ENCODE assay signal across 11 cellular contexts in the genomic region with DNA sequence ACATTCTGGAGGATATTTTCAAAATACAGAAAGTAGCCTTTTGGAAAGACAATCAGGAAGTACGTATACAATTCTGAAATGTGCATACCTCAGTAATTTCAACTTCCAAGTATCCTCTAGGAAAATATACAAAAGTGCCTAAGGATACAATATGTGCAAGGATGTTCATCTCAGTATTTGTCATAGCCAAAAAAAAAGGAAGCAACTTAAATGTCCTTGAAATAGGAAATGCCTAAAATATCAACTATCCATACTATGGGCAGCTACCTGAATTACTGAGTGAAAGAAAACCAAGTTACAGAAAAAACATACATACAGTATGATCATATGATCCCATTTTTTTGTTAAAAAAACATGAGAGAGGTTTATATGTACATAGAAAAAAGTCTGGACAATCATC. TPM values are rescaled to one million over a fixed set of nuclear protein-coding genes. Genes with fewer than 3 reads are reported as not detected.
DNase-seq lines count a peak whose midpoint lies in the region; ATAC-seq and TF ChIP-seq lines count a peak whose summit lies in the region.
"Had no signal": no experiment of that assay in that cellular context is flagged by ENCODE, and none has a peak within 500 bp of the region (broad histone marks: within the 10 kb centered on the region; RNA-seq: fewer than 3 reads in every experiment).

No MANE protein-coding gene starts in this region.

- peak overlapping the region; percentile 99 for H3K4me3 Mint-ChIP-seq in activated T-helper 2 cell treated with anti-CD3 and anti-CD28 coated beads, Interferon-gamma antibody, Interleukin-2, Interleukin-4, amounts not matched to agents 10 μg/mL and 5 μg/mL and 100 μg/mL, durations not matched to agents 14 hours and 24 hours and 36 hours (ENCODE audit: low read depth)
- H3K4me3 Mint-ChIP-seq in natural killer cell, result peak overlapping the region; percentile 99

- H4K91ac ChIP-seq in neuronal stem cell (ENCODE audit: low read depth, low read length, poor library complexity), result no peak overlapping the region

- peaks cover 5% of the 10 kb centered on the region for H3K79me1 ChIP-seq in neuronal stem cell (ENCODE audit: low read depth, low read length)

- peak; percentile 46 for DNase-seq in NOMO-1 treated with DMSO at 0.1 percent for 48 hours (lab: John Stamatoyannopoulos, UW; ENCODE audit: unreplicated experiment)
- no peak for DNase-seq in NOMO-1 treated with dmso at 0.1 percent for 144 hours (lab: John Stamatoyannopoulos, UW; ENCODE audit: unreplicated experiment)
- no peak for DNase-seq in activated T-helper 2 cell treated with anti-CD3 and anti-CD28 coated beads, Interferon-gamma antibody, Interleukin-2, Interleukin-4, amounts not matched to agents 10 μg/mL and 5 μg/mL and 100 μg/mL, durations not matched to agents 14 hours and 24 hours and 36 hours (ENCODE audit: low spot score)
- no peak for DNase-seq in natural killer cell
- no peak for DNase-seq in neuronal stem cell (ENCODE audit: low spot score)
- DNase-seq in colonic mucosa, result no peak
- DNase-seq: 8988T; stimulated activated CD4-positive, alpha-beta T cell treated with anti-CD3 and anti-CD28 coated beads, Interleukin-2, amount 100 ng/mL, for 48 hours; testis had no signal

- H3K27me3 ChIP-seq in HUES64 (ENCODE audit: insufficient read depth, low read length) (no peaks in the 10 kb centered on the region), neuronal stem cell (ENCODE audit: control insufficient read depth in 3 of 3, insufficient read depth in 3 of 3, low read depth in 1 of 3, low read length in 3 of 3) (no peaks in the 10 kb centered on the region), colonic mucosa (no peaks in the 10 kb centered on the region)
- H3K27me3 ChIP-seq: testis had no signal

- peaks cover 54% of the 10 kb centered on the region for H3K4me1 Mint-ChIP-seq in activated T-helper 2 cell treated with anti-CD3 and anti-CD28 coated beads, Interferon-gamma antibody, Interleukin-2, Interleukin-4, amounts not matched to agents 10 μg/mL and 5 μg/mL and 100 μg/mL, durations not matched to agents 14 hours and 24 hours and 36 hours (ENCODE audit: low read depth)
- peaks cover 30 to 33% of the 10 kb centered on the region in 2 donors for H3K4me1 Mint-ChIP-seq in natural killer cell

- no peaks in the 10 kb centered on the region for H3K27me3 Mint-ChIP-seq in activated T-helper 2 cell treated with anti-CD3 and anti-CD28 coated beads, Interferon-gamma antibody, Interleukin-2, Interleukin-4, amounts not matched to agents 10 μg/mL and 5 μg/mL and 100 μg/mL, durations not matched to agents 14 hours and 24 hours and 36 hours (ENCODE audit: low read depth)
- H3K27me3 Mint-ChIP-seq in natural killer cell (ENCODE audit: low read depth in 2 of 2), result peaks cover 0 to 2% of the 10 kb centered on the region in 2 donors

- H3K14ac ChIP-seq in neuronal stem cell (ENCODE audit: low read length), result no peak overlapping the region

- H3K27ac ChIP-seq in HUES64 (ENCODE audit: low read depth, low read length), result no peak overlapping the region
- H3K27ac ChIP-seq in neuronal stem cell (replicated peaks; ENCODE audit: low read length), result no peak overlapping the region
- no peak overlapping the region for H3K27ac ChIP-seq in colonic mucosa

- H3K18ac ChIP-seq in neuronal stem cell (ENCODE audit: low read length), result no peak overlapping the region

- H2BK15ac ChIP-seq in neuronal stem cell (ENCODE audit: low read length), result no peak overlapping the region

- H3K4me1 ChIP-seq in HUES64 (ENCODE audit: insufficient read depth, low read length) (peaks cover 16% of the 10 kb centered on the region), neuronal stem cell (ENCODE audit: control insufficient read depth in 2 of 2, insufficient read depth in 1 of 2, low read depth in 1 of 2, low read length in 2 of 2) (peaks cover 2 to 11% of the 10 kb centered on the region in 2 donors), colonic mucosa (peaks cover 9% of the 10 kb centered on the region)

- H3K36me3 ChIP-seq in HUES64 (ENCODE audit: insufficient read depth, low read length), result peaks cover 49% of the 10 kb centered on the region
- H3K36me3 ChIP-seq in neuronal stem cell (replicated peaks in 1 of 2; ENCODE audit: control insufficient read depth in 2 of 2, insufficient read depth in 2 of 2, low read length in 2 of 2), result peaks cover 6 to 57% of the 10 kb centered on the region in 2 donors
- H3K36me3 ChIP-seq in colonic mucosa, result no peaks in the 10 kb centered on the region

- no peak overlapping the region for H2BK5ac ChIP-seq in neuronal stem cell (ENCODE audit: low read length)

- ATAC-seq in natural killer cell, result no peak
- no peak for ATAC-seq in GM18909 (IDR thresholded peaks at IDR 0.05; ENCODE audit: poor library complexity, unreplicated experiment)

- no peak overlapping the region for H2AFZ ChIP-seq in neuronal stem cell (ENCODE audit: low read length)

- H3K36me3 Mint-ChIP-seq in activated T-helper 2 cell treated with anti-CD3 and anti-CD28 coated beads, Interferon-gamma antibody, Interleukin-2, Interleukin-4, amounts not matched to agents 10 μg/mL and 5 μg/mL and 100 μg/mL, durations not matched to agents 14 hours and 24 hours and 36 hours (ENCODE audit: low read depth), result peaks cover 43% of the 10 kb centered on the region
- peaks cover under 1% of the 10 kb centered on the region for H3K36me3 Mint-ChIP-seq in natural killer cell

- no peaks in the 10 kb centered on the region for H3K9me3 ChIP-seq in HUES64 (ENCODE audit: insufficient read depth, low read depth, low read length)
- no peaks in the 10 kb centered on the region for H3K9me3 ChIP-seq in neuronal stem cell (replicated peaks in 1 of 2; ENCODE audit: control insufficient read depth in 2 of 2, insufficient read depth in 1 of 2, low read depth in 1 of 2, low read length in 2 of 2)
- H3K9me3 ChIP-seq in colonic mucosa, result no peaks in the 10 kb centered on the region
- H3K9me3 ChIP-seq: testis had no signal

- H3K4me3 ChIP-seq in HUES64 (ENCODE audit: low read length), result peak overlapping the region; percentile 79; the same call in 1 of the 2 replicates
- H3K4me3 ChIP-seq in neuronal stem cell (ENCODE audit: low read length in 2 of 2), result peak overlapping the region in 1 of 2 donors; percentile 56
- no peak overlapping the region for H3K4me3 ChIP-seq in colonic mucosa

- no peak overlapping the region for H2BK12ac ChIP-seq in neuronal stem cell (ENCODE audit: low read length)

- no peak overlapping the region for H3K4me2 ChIP-seq in neuronal stem cell (ENCODE audit: insufficient read depth, low read length, poor library complexity, severe bottlenecking)

- H3K27ac Mint-ChIP-seq in activated T-helper 2 cell treated with anti-CD3 and anti-CD28 coated beads, Interferon-gamma antibody, Interleukin-2, Interleukin-4, amounts not matched to agents 10 μg/mL and 5 μg/mL and 100 μg/mL, durations not matched to agents 14 hours and 24 hours and 36 hours, result peak overlapping the region; percentile 100
- H3K27ac Mint-ChIP-seq in natural killer cell, result peak overlapping the region; percentile 97 to 98

- H3K4ac ChIP-seq in neuronal stem cell (ENCODE audit: low read length), result no peak overlapping the region

- WGBS in HUES64, result 100% methylated on average over 1 of the region's 1 CpG
- WGBS in neuronal stem cell (ENCODE audit: extremely low coverage in 2 of 2, insufficient read length in 2 of 2, insufficient replicate concordance in 1 of 2), 2 donors, result no CpG with 5 or more reads among the region's 1 CpG

- H3K9me3 Mint-ChIP-seq in activated T-helper 2 cell treated with anti-CD3 and anti-CD28 coated beads, Interferon-gamma antibody, Interleukin-2, Interleukin-4, amounts not matched to agents 10 μg/mL and 5 μg/mL and 100 μg/mL, durations not matched to agents 14 hours and 24 hours and 36 hours, result no peaks in the 10 kb centered on the region
- H3K9me3 Mint-ChIP-seq in natural killer cell, result no peaks in the 10 kb centered on the region

- no peak for TF ChIP-seq CTCF in natural killer cell (IDR thresholded peaks at IDR 0.05)
- TF ChIP-seq CTCF in colonic mucosa (IDR thresholded peaks at IDR 0.05), result no peak

- H2BK120ac ChIP-seq in neuronal stem cell (ENCODE audit: low read depth, low read length), result no peak overlapping the region

- H2AK5ac ChIP-seq in neuronal stem cell (ENCODE audit: low read depth, low read length), result no peak overlapping the region

- H3K9ac ChIP-seq in HUES64 (ENCODE audit: low read depth, low read length) (no peak overlapping the region), neuronal stem cell (ENCODE audit: low read depth, low read length, poor library complexity) (no peak overlapping the region), colonic mucosa (ENCODE audit: low read depth in 2 of 2, low read length in 2 of 2) (no peak overlapping the region)

- no peak overlapping the region for H4K8ac ChIP-seq in neuronal stem cell (ENCODE audit: low read depth, low read length)

- intact Hi-C loops in activated T-helper 2 cell treated with anti-CD3 and anti-CD28 coated beads, Interferon-gamma antibody, Interleukin-2, Interleukin-4, amounts not matched to agents 10 μg/mL and 5 μg/mL and 100 μg/mL, durations not matched to agents 14 hours and 24 hours and 36 hours (cut with micrococcal nuclease), result loop anchor here (5.0 kb wide), 2 partner anchors 106 to 191 kb away; no protein-coding TSS in a partner anchor
- intact Hi-C loops in natural killer cell (cut with micrococcal nuclease), result no loop called here
- intact Hi-C loops in colonic mucosa (cut with DNase I), result no loop called here

- no peak overlapping the region for H3K23ac ChIP-seq in neuronal stem cell (ENCODE audit: low read depth, low read length, poor library complexity)

RNA-seq across cellular contexts. Expression of gene PPIL1, which starts 1.5 kb away (rescaled TPM):
- 94.2 TPM for polyA plus RNA-seq in HUES64 (2013, experiment 1 of 2)
- polyA plus RNA-seq in HUES64 (2013, experiment 2 of 2), result 88.6 TPM
- total RNA-seq in activated T-helper 2 cell treated with anti-CD3 and anti-CD28 coated beads, Interferon-gamma antibody, Interleukin-2, Interleukin-4, amounts not matched to agents 10 μg/mL and 5 μg/mL and 100 μg/mL, durations not matched to agents 14 hours and 24 hours and 36 hours, result 52.4 and 54.8 TPM in 2 replicates
- total RNA-seq in natural killer cell (1 to 10 TPM; 2.6 to 5.2 (median 5.1) TPM), colonic mucosa (10 to 100 TPM in 1 of 2 donors, 1 to 10 TPM in 1; 9.9 to 23.6 TPM)
- polyA plus RNA-seq in neuronal stem cell (2013, experiment 1 of 2), result 66.5 TPM
- polyA plus RNA-seq in neuronal stem cell (2013, experiment 2 of 2), result 66.9 TPM

RNA-seq across cellular contexts. Expression of gene C6orf89, which starts 12.6 kb away (rescaled TPM):
- 9.6 TPM for polyA plus RNA-seq in HUES64 (2013, experiment 1 of 2)
- polyA plus RNA-seq in HUES64 (2013, experiment 2 of 2), result 11.0 TPM
- total RNA-seq in activated T-helper 2 cell treated with anti-CD3 and anti-CD28 coated beads, Interferon-gamma antibody, Interleukin-2, Interleukin-4, amounts not matched to agents 10 μg/mL and 5 μg/mL and 100 μg/mL, durations not matched to agents 14 hours and 24 hours and 36 hours, result 28.4 and 29.9 TPM in 2 replicates
- total RNA-seq in natural killer cell, result 10 to 100 TPM; 34.3 to 47.0 (median 46.3) TPM
- 14.6 TPM for polyA plus RNA-seq in neuronal stem cell (2013, experiment 1 of 2)
- polyA plus RNA-seq in neuronal stem cell (2013, experiment 2 of 2), result 14.4 TPM
- 10 to 100 TPM; 46.3 to 49.5 TPM for total RNA-seq in colonic mucosa

RNA-seq across cellular contexts. Expression of gene CPNE5, which starts 33.9 kb away (rescaled TPM):
- polyA plus RNA-seq in HUES64 (2013, experiment 1 of 2), result 0.30 TPM
- 0.57 TPM for polyA plus RNA-seq in HUES64 (2013, experiment 2 of 2)
- 2.0 and 2.1 TPM in 2 replicates for total RNA-seq in activated T-helper 2 cell treated with anti-CD3 and anti-CD28 coated beads, Interferon-gamma antibody, Interleukin-2, Interleukin-4, amounts not matched to agents 10 μg/mL and 5 μg/mL and 100 μg/mL, durations not matched to agents 14 hours and 24 hours and 36 hours
- 1 to 10 TPM; 1.2 to 8.5 (median 2.0) TPM for total RNA-seq in natural killer cell
- 1.1 TPM for polyA plus RNA-seq in neuronal stem cell (2013, experiment 1 of 2)
- 1.3 TPM for polyA plus RNA-seq in neuronal stem cell (2013, experiment 2 of 2)
- 1 to 10 TPM; 4.6 to 8.0 TPM for total RNA-seq in colonic mucosa
